In the genomic region with DNA sequence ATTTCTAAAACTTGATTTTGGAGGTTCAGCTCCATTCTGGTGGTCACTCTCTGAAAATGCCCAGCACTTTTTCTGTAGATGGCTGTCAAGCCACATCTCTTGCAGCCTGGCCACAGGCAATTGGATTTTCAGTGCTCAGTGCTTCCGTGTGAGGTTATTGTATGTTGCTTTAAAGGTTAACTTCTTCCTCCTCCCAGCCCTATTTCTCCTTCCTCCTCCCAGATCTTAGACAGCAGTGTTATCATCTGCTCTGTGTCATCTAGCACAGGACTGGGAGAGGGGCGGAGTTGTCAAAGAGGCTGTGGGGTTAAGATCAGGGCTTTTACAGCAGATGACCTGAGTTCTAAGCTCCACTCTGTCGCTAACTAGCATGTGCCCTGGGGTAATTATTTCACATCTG, we compare ENCODE assay signal across 14 cellular contexts.
A peak's percentile ranks its signal among the peaks of the same experiment; 100 is the strongest.
DNase-seq lines count a peak whose midpoint lies in the region; TF ChIP-seq lines count a peak whose summit lies in the region.
"Had no signal": no experiment of that assay in that cellular context is flagged by ENCODE, and none has a peak within 500 bp of the region (broad histone marks: within the 10 kb centered on the region; RNA-seq: fewer than 3 reads in every experiment).

No MANE protein-coding gene starts in this region.

- no peak overlapping the region for H3K27ac Mint-ChIP-seq in glutamatergic neuron (ENCODE audit: unreplicated experiment)
- H3K27ac Mint-ChIP-seq: CD4-positive, CD25-positive, alpha-beta regulatory T cell; T-helper 17 cell had no signal

- H3K9me3 Mint-ChIP-seq in glutamatergic neuron (ENCODE audit: unreplicated experiment): peaks cover 8% of the 10 kb centered on the region

- H3K36me3 Mint-ChIP-seq in glutamatergic neuron (ENCODE audit: unreplicated experiment): peaks cover 4% of the 10 kb centered on the region
- H3K36me3 Mint-ChIP-seq: CD4-positive, CD25-positive, alpha-beta regulatory T cell had no signal

- no peak overlapping the region for H3K4me3 Mint-ChIP-seq in glutamatergic neuron (ENCODE audit: unreplicated experiment)
- H3K4me3 Mint-ChIP-seq: CD4-positive, CD25-positive, alpha-beta regulatory T cell; T-helper 17 cell had no signal

- peak; percentile 32 for DNase-seq in CD1c-positive myeloid dendritic cell (ENCODE audit: extremely low spot score)
- peak; percentile 87 for DNase-seq in MV-4-11 (lab: John Stamatoyannopoulos, UW)
- peak; percentile 49 for DNase-seq in SK-N-DZ (ENCODE audit: low spot score)
- DNase-seq in islet precursor cell: peak; percentile 34
- DNase-seq in NCI-H2107 (lab: John Stamatoyannopoulos, UW): no peak
- DNase-seq in glutamatergic neuron: no peak
- no peak for DNase-seq in amygdala (lab: John Stamatoyannopoulos, UW)
- no peak for DNase-seq in activated CD8-positive, alpha-beta memory T cell treated with anti-CD3 and anti-CD28 coated beads for 24 hours
- DNase-seq: CD4-positive, CD25-positive, alpha-beta regulatory T cell; DMS79; NCI-H1092 treated with DMSO at 0.1 percent for 48 hours; NCI-H1694; NK-92 treated with Interleukin-12 subunit alpha and Interleukin-12 subunit beta, amount 100 ng/mL, for 24 hours; T-helper 17 cell had no signal

- peaks cover 8% of the 10 kb centered on the region for H3K27me3 Mint-ChIP-seq in glutamatergic neuron (ENCODE audit: unreplicated experiment)

- no peak for TF ChIP-seq CTCF in glutamatergic neuron (IDR thresholded peaks at IDR 0.05; ENCODE audit: partially characterized antibody, unreplicated experiment)

- H3K4me1 Mint-ChIP-seq in glutamatergic neuron (ENCODE audit: low read depth, unreplicated experiment): no peaks in the 10 kb centered on the region
- H3K4me1 Mint-ChIP-seq: CD4-positive, CD25-positive, alpha-beta regulatory T cell; T-helper 17 cell had no signal

Comparison
In these comparisons a context has a peak if more than half of its experiments do, and no peak if none do; other contexts are left out.
1. DNase-seq: peak in CD1c-positive myeloid dendritic cell (single experiment), MV-4-11 (single experiment), SK-N-DZ (single experiment) and islet precursor cell (single experiment); none in NCI-H2107 (single experiment), glutamatergic neuron (single experiment), amygdala (0 of 56) and activated CD8-positive, alpha-beta memory T cell treated with anti-CD3 and anti-CD28 coated beads for 24 hours (single experiment).